Comparison of ENCODE assay signal across 19 cellular contexts in genomic region chr20:59161626-59162170, GRCh38. TPM values are rescaled to one million over a fixed set of nuclear protein-coding genes. Genes with fewer than 3 reads are reported as not detected.
A peak's percentile ranks its signal among the peaks of the same experiment; 100 is the strongest.
DNase-seq lines count a peak whose midpoint lies in the region; ATAC-seq and TF ChIP-seq lines count a peak whose summit lies in the region.
"Had no signal": no experiment of that assay in that cellular context is flagged by ENCODE, and none has a peak within 500 bp of the region (broad histone marks: within the 10 kb centered on the region; RNA-seq: fewer than 3 reads in every experiment).

No MANE protein-coding gene starts in this region.

- no peaks in the 10 kb centered on the region for H3K36me3 ChIP-seq in CD8-positive, alpha-beta T cell (ENCODE audit: insufficient read depth, low read length)

- no peaks in the 10 kb centered on the region for H3K9me3 Mint-ChIP-seq in CD8-positive, alpha-beta T cell
- no peaks in the 10 kb centered on the region for H3K9me3 Mint-ChIP-seq in activated CD4-positive, alpha-beta memory T cell treated with anti-CD3 and anti-CD28 coated beads, Interleukin-2, amount 10 ng/mL, durations not matched to agents 7 days and 5 days
- H3K9me3 Mint-ChIP-seq in immature natural killer cell, result no peaks in the 10 kb centered on the region
- H3K9me3 Mint-ChIP-seq in stimulated activated naive B cell treated with anti-CD40 and anti-IgM and Interleukin-4, amounts not matched to agents 10 μg/mL and 1 μg/mL and 100 μg/mL, for 72 hours, result no peaks in the 10 kb centered on the region
- H3K9me3 Mint-ChIP-seq: nephron had no signal

- no peak for ATAC-seq in CD8-positive, alpha-beta T cell
- ATAC-seq in HG03354 (IDR thresholded peaks at IDR 0.05; ENCODE audit: poor library complexity, severe bottlenecking, unreplicated experiment), result peak; percentile 31
- no peak for ATAC-seq in stimulated activated naive B cell treated with anti-CD40 and anti-IgM and Interleukin-4, amounts not matched to agents 10 μg/mL and 1 μg/mL and 100 μg/mL, for 72 hours (replicated peaks)
- ATAC-seq in GM18502 (IDR thresholded peaks at IDR 0.05; ENCODE audit: poor library complexity, unreplicated experiment), result no peak

- TF ChIP-seq CTCF in CD8-positive, alpha-beta T cell (IDR thresholded peaks at IDR 0.05), result no peak

- intact Hi-C loops in CD8-positive, alpha-beta T cell (cut with DNase I, micrococcal nuclease), result loop anchor here (1.0 to 10.0 kb wide), 9 partner anchors 15 to 1767 kb away; partner anchors contain the start of genes RAB22A (in 2 of the 2), PMEPA1 (in 1 of the 2), RBM38 (in 1 of the 2) and STX16 (in 1 of the 2)

- peak overlapping the region; percentile 79 for H3K27ac ChIP-seq in CD8-positive, alpha-beta T cell (ENCODE audit: low read depth, low read length)
- H3K27ac ChIP-seq: KMS-11 had no signal

- peaks cover 10% of the 10 kb centered on the region for H3K36me3 Mint-ChIP-seq in CD8-positive, alpha-beta T cell
- peaks cover 14% of the 10 kb centered on the region for H3K36me3 Mint-ChIP-seq in activated CD4-positive, alpha-beta memory T cell treated with anti-CD3 and anti-CD28 coated beads, Interleukin-2, amount 10 ng/mL, durations not matched to agents 7 days and 5 days (ENCODE audit: low read depth)
- peaks cover 0 to 6% (median 0%) of the 10 kb centered on the region in 3 donors for H3K36me3 Mint-ChIP-seq in immature natural killer cell
- peaks cover 2 to 5% of the 10 kb centered on the region in 2 donors for H3K36me3 Mint-ChIP-seq in stimulated activated naive B cell treated with anti-CD40 and anti-IgM and Interleukin-4, amounts not matched to agents 10 μg/mL and 1 μg/mL and 100 μg/mL, for 72 hours

- peaks cover 83% of the 10 kb centered on the region for H3K4me1 ChIP-seq in CD8-positive, alpha-beta T cell (ENCODE audit: insufficient read depth, low read length)

- no peaks in the 10 kb centered on the region for H3K27me3 ChIP-seq in CD8-positive, alpha-beta T cell (ENCODE audit: insufficient read depth, low read length)

- H3K4me3 Mint-ChIP-seq in CD8-positive, alpha-beta T cell, result peak overlapping the region; percentile 83
- peak overlapping the region; percentile 76 for H3K4me3 Mint-ChIP-seq in activated CD4-positive, alpha-beta memory T cell treated with anti-CD3 and anti-CD28 coated beads, Interleukin-2, amount 10 ng/mL, durations not matched to agents 7 days and 5 days
- peak overlapping the region; percentile 78 to 91 (median 86) for H3K4me3 Mint-ChIP-seq in immature natural killer cell
- no peak overlapping the region for H3K4me3 Mint-ChIP-seq in stimulated activated naive B cell treated with anti-CD40 and anti-IgM and Interleukin-4, amounts not matched to agents 10 μg/mL and 1 μg/mL and 100 μg/mL, for 72 hours
- H3K4me3 Mint-ChIP-seq: nephron had no signal

- CTCF ChIA-PET in CD8-positive, alpha-beta T cell (lab: Charles Lee), result no interaction called here
- CTCF ChIA-PET in activated CD4-positive, alpha-beta memory T cell treated with anti-CD3 and anti-CD28 coated beads, Interleukin-2, amount 10 ng/mL, durations not matched to agents 7 days and 5 days (lab: Charles Lee), result no interaction called here

- no peaks in the 10 kb centered on the region for H3K27me3 Mint-ChIP-seq in CD8-positive, alpha-beta T cell (ENCODE audit: low read depth)
- no peaks in the 10 kb centered on the region for H3K27me3 Mint-ChIP-seq in activated CD4-positive, alpha-beta memory T cell treated with anti-CD3 and anti-CD28 coated beads, Interleukin-2, amount 10 ng/mL, durations not matched to agents 7 days and 5 days
- H3K27me3 Mint-ChIP-seq in immature natural killer cell (ENCODE audit: low read depth in 3 of 3), result peaks cover 4 to 12% (median 11%) of the 10 kb centered on the region in 3 donors
- H3K27me3 Mint-ChIP-seq in stimulated activated naive B cell treated with anti-CD40 and anti-IgM and Interleukin-4, amounts not matched to agents 10 μg/mL and 1 μg/mL and 100 μg/mL, for 72 hours, result no peaks in the 10 kb centered on the region

- no peaks in the 10 kb centered on the region for H3K9me3 ChIP-seq in CD8-positive, alpha-beta T cell (ENCODE audit: low read length)

- peak overlapping the region; percentile 98 for H3K27ac Mint-ChIP-seq in CD8-positive, alpha-beta T cell
- peak overlapping the region; percentile 99 for H3K27ac Mint-ChIP-seq in activated CD4-positive, alpha-beta memory T cell treated with anti-CD3 and anti-CD28 coated beads, Interleukin-2, amount 10 ng/mL, durations not matched to agents 7 days and 5 days
- H3K27ac Mint-ChIP-seq in immature natural killer cell, result peak overlapping the region; percentile 94 to 99 (median 98)
- no peak overlapping the region for H3K27ac Mint-ChIP-seq in stimulated activated naive B cell treated with anti-CD40 and anti-IgM and Interleukin-4, amounts not matched to agents 10 μg/mL and 1 μg/mL and 100 μg/mL, for 72 hours
- H3K27ac Mint-ChIP-seq: nephron had no signal

- H3K4me1 Mint-ChIP-seq in CD8-positive, alpha-beta T cell (ENCODE audit: low read depth), result peaks cover 95% of the 10 kb centered on the region
- H3K4me1 Mint-ChIP-seq in activated CD4-positive, alpha-beta memory T cell treated with anti-CD3 and anti-CD28 coated beads, Interleukin-2, amount 10 ng/mL, durations not matched to agents 7 days and 5 days, result peaks cover 78% of the 10 kb centered on the region
- peaks cover 91 to 97% of the 10 kb centered on the region in 2 donors for H3K4me1 Mint-ChIP-seq in immature natural killer cell
- peaks cover 56 to 73% of the 10 kb centered on the region in 2 donors for H3K4me1 Mint-ChIP-seq in stimulated activated naive B cell treated with anti-CD40 and anti-IgM and Interleukin-4, amounts not matched to agents 10 μg/mL and 1 μg/mL and 100 μg/mL, for 72 hours
- H3K4me1 Mint-ChIP-seq: nephron had no signal

- peak overlapping the region; percentile 47 for H3K4me3 ChIP-seq in CD8-positive, alpha-beta T cell (ENCODE audit: low read depth, low read length)

- no peak for DNase-seq in CD8-positive, alpha-beta T cell
- DNase-seq in activated CD4-positive, alpha-beta memory T cell treated with anti-CD3 and anti-CD28 coated beads, Interleukin-2, amount 10 ng/mL, durations not matched to agents 7 days and 5 days, result no peak
- DNase-seq in immature natural killer cell (no peak), HUDEP-2 (lab: John Stamatoyannopoulos, UW; ENCODE audit: unreplicated experiment in 76 of 76) (no peak), CD1c-positive myeloid dendritic cell (ENCODE audit: extremely low spot score) (no peak)
- DNase-seq in stimulated activated naive B cell treated with anti-CD40 and anti-IgM and Interleukin-4, amounts not matched to agents 10 μg/mL and 1 μg/mL and 100 μg/mL, for 72 hours, result no peak
- DNase-seq: caudate nucleus; effector CD8-positive, alpha-beta T cell; head of caudate nucleus; NCI-H1417; NCI-H2171; NCI-H82 had no signal

- POLR2A ChIA-PET in CD8-positive, alpha-beta T cell (lab: Charles Lee), result interaction anchor here (0.6 kb wide), 1 partner anchor 509 kb away, joined by 3 read pairs; no protein-coding TSS in a partner anchor
- POLR2A ChIA-PET in activated CD4-positive, alpha-beta memory T cell treated with anti-CD3 and anti-CD28 coated beads, Interleukin-2, amount 10 ng/mL, durations not matched to agents 7 days and 5 days (lab: Charles Lee), result interaction anchor here (4.4 kb wide), 1 partner anchor 13 kb away, joined by 62 read pairs; no protein-coding TSS in a partner anchor

RNA-seq across cellular contexts. Expression of gene ZNF831, which starts 1.9 kb away (rescaled TPM):
- total RNA-seq in CD8-positive, alpha-beta T cell, result 10 to 100 TPM; 15.3 to 16.3 TPM
- total RNA-seq in activated CD4-positive, alpha-beta memory T cell treated with anti-CD3 and anti-CD28 coated beads, Interleukin-2, amount 10 ng/mL, durations not matched to agents 7 days and 5 days, result 10 to 100 TPM; 12.1 to 12.7 TPM
- 1 to 10 TPM in 2 of 3 donors, under 1 TPM in 1; 0.59 to 8.4 (median 2.0) TPM for polyA plus RNA-seq in immature natural killer cell
- total RNA-seq: fibroblast of lung, pulmonary artery endothelial cell, RPMI7951 had no signal
- polyA plus RNA-seq: fibroblast of lung had no signal

Comparison
In these comparisons a context has a peak if more than half of its experiments do, and no peak if none do; other contexts are left out.
1. H3K4me3 Mint-ChIP-seq: peak in CD8-positive, alpha-beta T cell (single experiment), activated CD4-positive, alpha-beta memory T cell treated with anti-CD3 and anti-CD28 coated beads, Interleukin-2, amount 10 ng/mL, durations not matched to agents 7 days and 5 days (single experiment) and immature natural killer cell (5 of 5); none in stimulated activated naive B cell treated with anti-CD40 and anti-IgM and Interleukin-4, amounts not matched to agents 10 μg/mL and 1 μg/mL and 100 μg/mL, for 72 hours (0 of 2).